ENCODE assay signal across 8 cellular contexts in genomic region chr14:102319351-102320032, GRCh38. TPM values are rescaled to one million over a fixed set of nuclear protein-coding genes. Genes with fewer than 3 reads are reported as not detected.
DNase-seq lines count a peak whose midpoint lies in the region; ATAC-seq, FAIRE-seq and TF ChIP-seq lines count a peak whose summit lies in the region.

Gene ZNF839 (plus strand): TSS chr14:102319746. CDS start chr14:102319766, 20 bp downstream.

- ATAC-seq in HG02840 (IDR thresholded peaks at IDR 0.05; ENCODE audit: low FRiP score, unreplicated experiment) = peak; percentile 46

- no peak for TF ChIP-seq CTCF in transverse colon (IDR thresholded peaks at IDR 0.05)

- peak; percentile 84 for FAIRE-seq in GM12892 (lab: Jason Lieb, UNC)

- H3K9ac ChIP-seq in adipocyte (ENCODE audit: low read length) = peak within 1 kb of the TSS; percentile 92

- H3K4me3 ChIP-seq in adipocyte (ENCODE audit: low read length) (peak within 1 kb of the TSS; percentile 94), transverse colon (peak within 1 kb of the TSS; percentile 54 to 95 (median 87))

- DNase-seq in GM12892 (ENCODE audit: insufficient read length) (peak; percentile 89), NCI-H1694 treated with DMSO at 0.1 percent for 48 hours (lab: John Stamatoyannopoulos, UW) (peak; percentile 96), T-helper 1 cell (peak; percentile 83 to 92 (median 89)), adipocyte (ENCODE audit: low read depth) (peak; percentile 93), cardiac septum (ENCODE audit: low spot score) (peak; percentile 96), pons (ENCODE audit: low spot score) (peak; percentile 87), transverse colon (peak; percentile 94)

- H3K27me3 ChIP-seq in adipocyte (replicated peaks; ENCODE audit: control insufficient read depth, insufficient read depth, low read length) = no peaks in the 10 kb centered on the region
- H3K27me3 ChIP-seq in transverse colon = no peaks in the 10 kb centered on the region

- intact Hi-C loops in cardiac septum (cut with DNase I) (loop anchor here (5.0 kb wide), 5 partner anchors 43 to 612 kb away; partner anchors contain the start of genes ANKRD9, CINP, HSP90AA1 and TECPR2), transverse colon (cut with DNase I; ENCODE audit: low total_unique reads) (loop anchor here (5.0 kb wide), 1 partner anchor 272 kb away; no protein-coding TSS in a partner anchor)

- WGBS in transverse colon (ENCODE audit: low coverage in 1 of 2), 2 donors = 2% methylated on average over 70 of the region's 71 CpGs; no CpG with 5 or more reads in 1 of the 2 donors

- in situ Hi-C loops in transverse colon (cut with MboI; ENCODE audit: low pct_ligation_motif_present in 1 of 4, low pct_unique_long_range_greater_than_20kb in 1 of 4, low sequenced_read_pairs in 3 of 4) = loop anchor here in 1 of 4 donors (10.0 to 25.0 kb wide), 4 partner anchors 85 to 607 kb away; partner anchors contain the start of gene DYNC1H1

- H3K36me3 ChIP-seq in adipocyte (ENCODE audit: control insufficient read depth, insufficient read depth, low read length, severe bottlenecking) (no peaks in the 10 kb centered on the region), transverse colon (no peaks in the 10 kb centered on the region)

- TF ChIP-seq POLR2A in GM12892 (IDR thresholded peaks at IDR 0.05; ENCODE audit: low read depth, low read length) = peak; percentile 30; the same call in 1 of the 2 replicates
- peak; percentile 21 for TF ChIP-seq POLR2A in transverse colon (IDR thresholded peaks at IDR 0.05)

- peak within 1 kb of the TSS; percentile 91 to 97 (median 92) for H3K27ac ChIP-seq in transverse colon

- H3K4me1 ChIP-seq in adipocyte (ENCODE audit: control insufficient read depth, insufficient read depth, low read length) = peaks cover 35% of the 10 kb centered on the region
- peaks cover 12 to 50% (median 37%) of the 10 kb centered on the region in 4 donors for H3K4me1 ChIP-seq in transverse colon

- H3K9me3 ChIP-seq in adipocyte (ENCODE audit: control insufficient read depth, low read length) (no peaks in the 10 kb centered on the region), transverse colon (no peaks in the 10 kb centered on the region)

- no peak for TF ChIP-seq EP300 in transverse colon (IDR thresholded peaks at IDR 0.05; ENCODE audit: low read depth)

RNA-seq across cellular contexts. Expression of gene ZNF839, which starts in this region (rescaled TPM):
- 12.0 TPM for polyA plus RNA-seq in GM12892 (2012; ENCODE audit: missing spikeins)
- total RNA-seq in cardiac septum = 10.2 TPM
- 10 to 100 TPM in 3 of 4 donors, 1 to 10 TPM in 1; 6.7 to 14.1 (median 11.1) TPM for total RNA-seq in transverse colon

Comparison
In these comparisons a context has a peak if more than half of its experiments do, and no peak if none do; other contexts are left out.
1. Peak in every context shown above with its lines: DNase-seq, ATAC-seq, H3K4me3 ChIP-seq and H3K27ac ChIP-seq.